8 cellular contexts compared by ENCODE assay signal in the genomic region with DNA sequence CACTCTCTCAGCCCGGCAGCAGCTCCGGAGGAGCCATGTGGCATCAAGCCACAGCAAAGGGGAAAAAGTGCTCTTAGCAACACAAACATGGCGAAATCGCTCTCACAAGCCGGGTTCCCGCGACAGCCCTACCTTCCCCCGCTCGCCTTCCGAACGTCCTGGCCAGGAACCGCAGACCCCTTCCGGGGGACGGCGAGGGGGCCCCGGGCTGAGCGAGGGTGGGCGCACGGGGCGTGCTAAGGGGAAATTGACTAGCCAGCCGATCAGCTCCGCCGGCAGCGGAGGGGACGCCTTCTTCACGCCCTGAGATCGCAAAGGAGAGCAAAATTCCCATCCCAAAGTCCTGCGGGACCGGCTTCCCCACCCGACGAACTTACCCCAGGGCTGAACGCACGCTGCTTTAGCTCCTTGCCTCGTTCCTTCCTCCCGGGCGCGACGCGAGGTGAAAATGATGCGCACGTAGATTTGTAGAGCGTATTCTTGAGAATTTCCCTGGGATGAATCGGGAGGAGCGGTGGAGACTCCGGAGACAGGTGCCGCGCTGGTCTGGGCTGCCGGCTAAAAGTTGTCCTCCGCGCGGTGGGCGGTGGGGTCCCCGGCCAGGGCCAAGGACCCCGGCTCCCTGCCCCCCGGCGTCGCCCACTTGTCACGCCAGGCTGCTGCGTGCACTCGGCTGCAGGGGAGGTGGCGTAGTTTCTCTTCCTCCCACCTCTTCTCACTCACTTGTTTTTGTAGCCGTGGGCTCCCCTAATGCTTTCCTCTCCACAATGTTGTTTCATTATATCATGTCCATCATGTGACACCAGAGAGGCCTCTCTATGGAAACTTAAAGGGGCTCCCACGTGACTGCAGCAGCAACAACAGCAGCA.
DNase-seq lines count a peak whose midpoint lies in the region; ATAC-seq and TF ChIP-seq lines count a peak whose summit lies in the region.

No MANE protein-coding gene starts in this region.

- peaks cover 47% of the 10 kb centered on the region for H3K4me1 Mint-ChIP-seq in Calu3 (ENCODE audit: low read depth, unreplicated experiment)
- H3K4me1 Mint-ChIP-seq in activated T-cell treated with anti-CD3 and anti-CD28 coated beads, Interleukin-2, amount 50 U/mL, for 4 hours (ENCODE audit: low read depth), result peaks cover 67% of the 10 kb centered on the region

- H3K4me3 Mint-ChIP-seq in Calu3 (ENCODE audit: low read depth, unreplicated experiment), result peak overlapping the region; percentile 100
- H3K4me3 Mint-ChIP-seq in activated T-cell treated with anti-CD3 and anti-CD28 coated beads, Interleukin-2, amount 50 U/mL, for 4 hours, result peak overlapping the region; percentile 92

- H3K27ac Mint-ChIP-seq in Calu3 (ENCODE audit: unreplicated experiment), result peak overlapping the region; percentile 91

- no peaks in the 10 kb centered on the region for H3K9me3 ChIP-seq in OCI-LY7 (ENCODE audit: low read length)

- peak overlapping the region; percentile 99 for H3K4me2 ChIP-seq in OCI-LY7 (ENCODE audit: low read length)

- BruUV-seq in Calu3 (replicated peaks; lab: Mats Ljungman, UMichigan), result TSS peak; percentile 14
- BruUV-seq in OCI-LY7 (replicated peaks; lab: Mats Ljungman, UMichigan), result TSS peak; percentile 25

- ATAC-seq in GM19463 (IDR thresholded peaks at IDR 0.05; ENCODE audit: unreplicated experiment) (peak; percentile 37), HG03575 (IDR thresholded peaks at IDR 0.05; ENCODE audit: extremely low read depth, insufficient number of reproducible peaks, low FRiP score, unreplicated experiment) (peak; percentile 48), esophagus mucosa (peak; percentile 33)
- ATAC-seq in activated T-cell treated with anti-CD3 and anti-CD28 coated beads, Interleukin-2, amount 50 U/mL, for 4 hours, result peak; percentile 47 to 52

- no peaks in the 10 kb centered on the region for H3K9me3 Mint-ChIP-seq in Calu3 (ENCODE audit: low read depth, unreplicated experiment)
- H3K9me3 Mint-ChIP-seq in activated T-cell treated with anti-CD3 and anti-CD28 coated beads, Interleukin-2, amount 50 U/mL, for 4 hours, result no peaks in the 10 kb centered on the region

- POLR2A ChIA-PET in OCI-LY7 (lab: Charles Lee), result interaction anchor here (0.6 to 11.0 kb wide), 3 partner anchors 14 to 293 kb away, joined by 3 to 186 read pairs (median 4); no protein-coding TSS in a partner anchor

- H3K9me2 ChIP-seq in OCI-LY7 (ENCODE audit: insufficient read depth, low read length), result no peaks in the 10 kb centered on the region

- peaks cover 37% of the 10 kb centered on the region for H3K4me1 ChIP-seq in OCI-LY7 (ENCODE audit: insufficient read depth, low read length, poor library complexity, severe bottlenecking)

- CTCF ChIA-PET in Calu3 (lab: Charles Lee), result interaction anchor here (0.5 to 0.7 kb wide), 2 partner anchors 18 to 213 kb away, joined by 3 to 4 read pairs; no protein-coding TSS in a partner anchor
- CTCF ChIA-PET in OCI-LY7 (lab: Charles Lee; ENCODE audit: unreplicated experiment), result no interaction called here

- H3K4me3 ChIP-seq in OCI-LY7 (ENCODE audit: low read depth, low read length, poor library complexity, severe bottlenecking), result peak overlapping the region; percentile 85

- H3K36me3 ChIP-seq in OCI-LY7 (ENCODE audit: insufficient read depth, low read length), result peaks cover 33% of the 10 kb centered on the region

- intact Hi-C loops in Calu3 (cut with micrococcal nuclease; ENCODE audit: unreplicated experiment), result loop anchor here (2.0 to 5.0 kb wide), 2 partner anchors 35 to 195 kb away; no protein-coding TSS in a partner anchor
- intact Hi-C loops in OCI-LY7 (cut with micrococcal nuclease; ENCODE audit: unreplicated experiment), result loop anchor here (1.0 to 5.0 kb wide), 5 partner anchors 39 to 317 kb away; no protein-coding TSS in a partner anchor

- peaks cover 24% of the 10 kb centered on the region for H4K20me1 ChIP-seq in OCI-LY7 (ENCODE audit: insufficient read depth, low read length)

- TF ChIP-seq CTCF in Calu3 (IDR thresholded peaks at IDR 0.05; ENCODE audit: unreplicated experiment) (no peak), OCI-LY7 (conservative IDR thresholded peaks at IDR 0.05; ENCODE audit: low read length) (no peak)

- H3K27ac ChIP-seq in OCI-LY7 (ENCODE audit: low read depth, low read length, poor library complexity, severe bottlenecking), result peak overlapping the region; percentile 85

- DNase-seq in Calu3, result peak; percentile 52
- peak; percentile 79 for DNase-seq in OCI-LY7 (ENCODE audit: low spot score)
- DNase-seq in activated T-cell treated with anti-CD3 and anti-CD28 coated beads, Interleukin-2, amount 50 U/mL, for 4 hours, result peak; percentile 60
- peak; percentile 82 for DNase-seq in myocyte (ENCODE audit: low read depth)
- DNase-seq in stimulated activated naive CD4-positive, alpha-beta T cell (lab: John Stamatoyannopoulos, UW), result peak; percentile 56 to 87 (median 79)

- peaks cover 89% of the 10 kb centered on the region for H3K79me2 ChIP-seq in OCI-LY7 (ENCODE audit: insufficient read depth, low read depth, low read length)

- no peak overlapping the region for H2AFZ ChIP-seq in OCI-LY7 (ENCODE audit: low read length)

- no peaks in the 10 kb centered on the region for H3K27me3 Mint-ChIP-seq in Calu3 (ENCODE audit: unreplicated experiment)
- H3K27me3 Mint-ChIP-seq in activated T-cell treated with anti-CD3 and anti-CD28 coated beads, Interleukin-2, amount 50 U/mL, for 4 hours (ENCODE audit: low read depth), result no peaks in the 10 kb centered on the region

- peaks cover 71% of the 10 kb centered on the region for H3K36me3 Mint-ChIP-seq in Calu3 (ENCODE audit: insufficient read depth, unreplicated experiment)
- peaks cover 18% of the 10 kb centered on the region for H3K36me3 Mint-ChIP-seq in activated T-cell treated with anti-CD3 and anti-CD28 coated beads, Interleukin-2, amount 50 U/mL, for 4 hours (ENCODE audit: insufficient read depth)

Comparison
In these comparisons a context has a peak if more than half of its experiments do, and no peak if none do; other contexts are left out.
1. Peak in every context shown above with its lines: DNase-seq, ATAC-seq, H3K4me3 ChIP-seq and H3K27ac ChIP-seq.